In genomic region chr1:220818421-220819173, GRCh38 we compare ENCODE assay signal across 10 cellular contexts. TPM values are rescaled to one million over a fixed set of nuclear protein-coding genes. Genes with fewer than 3 reads are reported as not detected.
DNase-seq lines count a peak whose midpoint lies in the region; ATAC-seq and TF ChIP-seq lines count a peak whose summit lies in the region.
"Had no signal": no experiment of that assay in that cellular context is flagged by ENCODE, and none has a peak within 500 bp of the region (broad histone marks: within the 10 kb centered on the region; RNA-seq: fewer than 3 reads in every experiment).

No MANE protein-coding gene starts in this region.

- H3K4me3 Mint-ChIP-seq in WTC11 = no peak overlapping the region; the same call in 1 of the 2 replicates
- no peak overlapping the region for H3K4me3 Mint-ChIP-seq in activated T-cell treated with anti-CD3 and anti-CD28 coated beads, Interleukin-2, amount 50 U/mL, for 24 hours

- H3K9me3 ChIP-seq in GM23248 (ENCODE audit: low read depth) (no peaks in the 10 kb centered on the region), smooth muscle cell (replicated peaks; ENCODE audit: low read depth) (no peaks in the 10 kb centered on the region), PC-3 (ENCODE audit: low read length) (no peaks in the 10 kb centered on the region)
- H3K9me3 ChIP-seq: thyroid gland had no signal

- WGBS in GM23248 (ENCODE audit: low coverage in 1 of 2, low lambda C conversion rate in 2 of 2, missing lambda C conversion rate in 2 of 2), 2 experiments = 1 to 2% methylated on average over 14 of the region's 14 CpGs
- WGBS in smooth muscle cell (ENCODE audit: low lambda C conversion rate) = under 1% methylated on average over 14 of the region's 14 CpGs

- H3K9ac ChIP-seq in GM23248 = no peak overlapping the region
- H3K9ac ChIP-seq in smooth muscle cell (ENCODE audit: low read depth) = no peak overlapping the region
- no peak overlapping the region for H3K9ac ChIP-seq in PC-3 (ENCODE audit: low read length)

- H3K4me1 ChIP-seq in GM23248 (ENCODE audit: insufficient read depth) (peaks cover 23% of the 10 kb centered on the region), smooth muscle cell (ENCODE audit: low read depth) (peaks cover 7% of the 10 kb centered on the region), PC-3 (ENCODE audit: insufficient read depth, low read length) (no peaks in the 10 kb centered on the region)

- DNase-seq in GM23248 (peak; percentile 94), WTC11 (ENCODE audit: low spot score) (no peak), iPS-NIHi7 (ENCODE audit: extremely low spot score) (peak; percentile 55), smooth muscle cell (lab: John Stamatoyannopoulos, UW; ENCODE audit: unreplicated experiment) (no peak), NCI-H1092 treated with DMSO at 0.1 percent for 48 hours (lab: John Stamatoyannopoulos, UW) (no peak), PC-3 (no peak)
- DNase-seq in stimulated activated CD4-positive, alpha-beta T cell treated with anti-CD3 and anti-CD28 coated beads, Interleukin-15, amount 100 ng/mL, for 24 hours = no peak
- DNase-seq in activated T-cell treated with anti-CD3 and anti-CD28 coated beads, Interleukin-2, amount 50 U/mL, for 24 hours = no peak
- DNase-seq: anterior cingulate cortex, thyroid gland had no signal

- H3K4me1 Mint-ChIP-seq in WTC11 = peaks cover 21% of the 10 kb centered on the region
- H3K4me1 Mint-ChIP-seq in activated T-cell treated with anti-CD3 and anti-CD28 coated beads, Interleukin-2, amount 50 U/mL, for 24 hours (ENCODE audit: low read depth) = no peaks in the 10 kb centered on the region

- H3F3A ChIP-seq in GM23248 (ENCODE audit: insufficient read depth) (peaks cover 26% of the 10 kb centered on the region), smooth muscle cell (ENCODE audit: low read depth) (peaks cover 13% of the 10 kb centered on the region), PC-3 (ENCODE audit: low read length, unreplicated experiment) (no peaks in the 10 kb centered on the region)

- POLR2A ChIA-PET in WTC11 (lab: Charles Lee) = no interaction called here
- POLR2A ChIA-PET in PC-3 (lab: Charles Lee; ENCODE audit: unreplicated experiment) = no interaction called here

- CTCF ChIA-PET in WTC11 (lab: Charles Lee) (interaction anchor here (0.9 to 1.4 kb wide), 3 partner anchors 9 to 68 kb away, joined by 3 to 4 read pairs (median 3); no protein-coding TSS in a partner anchor), PC-3 (lab: Charles Lee) (no interaction called here)

- H3K79me2 ChIP-seq in GM23248 (ENCODE audit: insufficient read depth) (no peaks in the 10 kb centered on the region), smooth muscle cell (ENCODE audit: low read depth) (no peaks in the 10 kb centered on the region), PC-3 (ENCODE audit: low read length) (no peaks in the 10 kb centered on the region)

- H4K20me1 ChIP-seq in GM23248 (ENCODE audit: insufficient read depth) = no peaks in the 10 kb centered on the region
- no peaks in the 10 kb centered on the region for H4K20me1 ChIP-seq in smooth muscle cell (ENCODE audit: low read depth)
- H4K20me1 ChIP-seq in PC-3 (ENCODE audit: low read length) = no peaks in the 10 kb centered on the region

- no peaks in the 10 kb centered on the region for H3K36me3 ChIP-seq in GM23248 (ENCODE audit: low read depth)
- no peaks in the 10 kb centered on the region for H3K36me3 ChIP-seq in smooth muscle cell (ENCODE audit: low read depth)
- peaks cover 4% of the 10 kb centered on the region for H3K36me3 ChIP-seq in PC-3 (ENCODE audit: low read depth, low read length)
- H3K36me3 ChIP-seq: thyroid gland had no signal

- TF ChIP-seq CTCF in WTC11 (IDR thresholded peaks at IDR 0.05) = no peak
- no peak for TF ChIP-seq CTCF in smooth muscle cell (IDR thresholded peaks at IDR 0.05; ENCODE audit: borderline replicate concordance, insufficient read depth, poor library complexity, severe bottlenecking)
- no peak for TF ChIP-seq CTCF in PC-3 (conservative IDR thresholded peaks at IDR 0.05; ENCODE audit: low read depth, low read length)

- intact Hi-C loops in PC-3 (cut with micrococcal nuclease) = no loop called here

- H3K27ac Mint-ChIP-seq in WTC11 = peak overlapping the region; percentile 24; the same call in 1 of the 2 replicates
- H3K27ac Mint-ChIP-seq in activated T-cell treated with anti-CD3 and anti-CD28 coated beads, Interleukin-2, amount 50 U/mL, for 24 hours = no peak overlapping the region

- in situ Hi-C loops in GM23248 (cut with MboI) = no loop called here

- no peak overlapping the region for H2AFZ ChIP-seq in GM23248
- no peak overlapping the region for H2AFZ ChIP-seq in smooth muscle cell (ENCODE audit: low read depth)
- no peak overlapping the region for H2AFZ ChIP-seq in PC-3 (ENCODE audit: low read length)

- peaks cover 10% of the 10 kb centered on the region; the same call in 1 of the 2 replicates for H3K27me3 ChIP-seq in GM23248 (replicated peaks; ENCODE audit: insufficient read depth)
- H3K27me3 ChIP-seq in smooth muscle cell (ENCODE audit: low read depth) = peaks cover 18% of the 10 kb centered on the region
- H3K27me3 ChIP-seq in PC-3 (ENCODE audit: low read length) = no peaks in the 10 kb centered on the region
- H3K27me3 ChIP-seq: thyroid gland had no signal

- H3K4me2 ChIP-seq in GM23248 (ENCODE audit: unreplicated experiment) = peak overlapping the region; percentile 59
- peak overlapping the region; percentile 74 for H3K4me2 ChIP-seq in smooth muscle cell
- no peak overlapping the region for H3K4me2 ChIP-seq in PC-3 (ENCODE audit: low read length)

- H3K4me3 ChIP-seq in GM23248 (peak overlapping the region; percentile 22; the same call in 1 of the 2 replicates), smooth muscle cell (no peak overlapping the region), PC-3 (ENCODE audit: low read length) (no peak overlapping the region)
- H3K4me3 ChIP-seq: thyroid gland had no signal

- H3K9me3 Mint-ChIP-seq in WTC11 = peaks cover 9% of the 10 kb centered on the region; the same call in 1 of the 2 replicates
- H3K9me3 Mint-ChIP-seq in activated T-cell treated with anti-CD3 and anti-CD28 coated beads, Interleukin-2, amount 50 U/mL, for 24 hours = no peaks in the 10 kb centered on the region

- peak overlapping the region; percentile 50 for H3K27ac ChIP-seq in GM23248
- peak overlapping the region; percentile 84 for H3K27ac ChIP-seq in smooth muscle cell (ENCODE audit: low read depth)
- H3K27ac ChIP-seq in PC-3 (ENCODE audit: low read length) = no peak overlapping the region
- H3K27ac ChIP-seq: thyroid gland had no signal

- no peaks in the 10 kb centered on the region; the same call in 1 of the 2 replicates for H3K27me3 Mint-ChIP-seq in WTC11 (ENCODE audit: low read depth)
- H3K27me3 Mint-ChIP-seq in activated T-cell treated with anti-CD3 and anti-CD28 coated beads, Interleukin-2, amount 50 U/mL, for 24 hours = peaks cover 30% of the 10 kb centered on the region

- no TSS peak for BruUV-seq in PC-3 (replicated peaks; lab: Mats Ljungman, UMichigan)

- H3K36me3 Mint-ChIP-seq in WTC11 = peaks cover 31% of the 10 kb centered on the region
- no peaks in the 10 kb centered on the region for H3K36me3 Mint-ChIP-seq in activated T-cell treated with anti-CD3 and anti-CD28 coated beads, Interleukin-2, amount 50 U/mL, for 24 hours (ENCODE audit: low read depth)

- H3K9me2 ChIP-seq in GM23248 (ENCODE audit: insufficient read depth) (no peaks in the 10 kb centered on the region), PC-3 (replicated peaks; ENCODE audit: low read length) (no peaks in the 10 kb centered on the region)

- peak; percentile 99 for ATAC-seq in WTC11
- ATAC-seq in PC-3 = no peak

TF ChIP-seq in WTC11, 78 proteins besides CTCF, POLR2A, EP300 and RAD21:
- TF ChIP-seq EMX1 (CRISPR knock-in tag; IDR thresholded peaks at IDR 0.05) (no peak), ZNF317 (CRISPR knock-in tag; IDR thresholded peaks at IDR 0.05; ENCODE audit: borderline replicate concordance, low read depth) (no peak), FOXP4 (CRISPR knock-in tag; IDR thresholded peaks at IDR 0.05) (0 out of 2 replicates have a peak, but pooled peaks have one; percentile 39)
TF ChIP-seq in WTC11: peak in this region for 1.

RNA-seq across cellular contexts. Expression of gene MTARC1, which starts 31.9 kb away (rescaled TPM):
- total RNA-seq in GM23248 (2014; rRNA removed; shearing (Covaris generic)) = 0.22 and 0.76 TPM in 2 replicates
- polyA plus RNA-seq in GM23248 (2016; fragmentation: Nextera tagmentation; extraction: Ambion mirVana) (0.66 and 2.6 TPM in 2 replicates), smooth muscle cell (0.28 and 0.83 TPM in 2 replicates)
- total RNA-seq in WTC11 (2021) (25.8 to 33.6 TPM (median 29.5 TPM) in 3 replicates), smooth muscle cell (0.18 and 2.3 TPM in 2 replicates), PC-3 (2014; rRNA removed) (48.5 and 50.2 TPM in 2 replicates)

Comparison
In these comparisons a context has a peak if more than half of its experiments do, and no peak if none do; other contexts are left out.
1. DNase-seq: peak in GM23248 (single experiment) and iPS-NIHi7 (single experiment); none in WTC11 (single experiment), smooth muscle cell (single experiment), NCI-H1092 treated with DMSO at 0.1 percent for 48 hours (single experiment), PC-3 (single experiment), stimulated activated CD4-positive, alpha-beta T cell treated with anti-CD3 and anti-CD28 coated beads, Interleukin-15, amount 100 ng/mL, for 24 hours (single experiment) and activated T-cell treated with anti-CD3 and anti-CD28 coated beads, Interleukin-2, amount 50 U/mL, for 24 hours (single experiment).